9 cellular contexts compared by ENCODE assay signal in genomic region chr3:72255191-72255590, GRCh38.
A peak's percentile ranks its signal among the peaks of the same experiment; 100 is the strongest.
DNase-seq lines count a peak whose midpoint lies in the region; ATAC-seq and TF ChIP-seq lines count a peak whose summit lies in the region.
"Had no signal": no experiment of that assay in that cellular context is flagged by ENCODE, and none has a peak within 500 bp of the region (broad histone marks: within the 10 kb centered on the region; RNA-seq: fewer than 3 reads in every experiment).

No MANE protein-coding gene starts in this region.

- 25 to 55% (median 47%) methylated on average over 2 of the region's 2 CpGs for WGBS in spleen, 5 donors

- H3K4me3 ChIP-seq in spleen: no peak overlapping the region

- no peak for TF ChIP-seq POLR2A in spleen (IDR thresholded peaks at IDR 0.05)

- H3K36me3 ChIP-seq in spleen: no peaks in the 10 kb centered on the region

- H3K9me3 ChIP-seq in spleen: no peaks in the 10 kb centered on the region

- peaks cover 0 to 3% (median 0%) of the 10 kb centered on the region in 7 donors for H3K27me3 ChIP-seq in spleen (replicated peaks in 1 of 7)

- peak overlapping the region in 2 of 8 donors; percentile 23 to 35 for H3K27ac ChIP-seq in spleen

- H3K4me1 ChIP-seq in spleen: peaks cover 9 to 37% (median 31%) of the 10 kb centered on the region in 6 donors

- intact Hi-C loops in posterior cingulate gyrus (cut with DNase I) (no loop called here), spleen (cut with DNase I; ENCODE audit: low total_unique reads) (no loop called here)

- no peak for TF ChIP-seq CTCF in spleen (IDR thresholded peaks at IDR 0.05 in 8 of 11, conservative IDR thresholded peaks at IDR 0.05 in 3 of 11)

- peak; percentile 41 for ATAC-seq in esophagus mucosa

- peak; percentile 90 for DNase-seq in AG08395 (ENCODE audit: low spot score)
- peak; percentile 42 for DNase-seq in LHCN-M2 (ENCODE audit: low read depth)
- peak; percentile 84 for DNase-seq in myocyte (ENCODE audit: low read depth)
- no peak for DNase-seq in NCI-H146 treated with DMSO at 0.1 percent for 48 hours (lab: John Stamatoyannopoulos, UW; ENCODE audit: unreplicated experiment)
- no peak for DNase-seq in posterior cingulate gyrus
- DNase-seq in spleen: no peak
- DNase-seq in NK-92 (lab: John Stamatoyannopoulos, UW; ENCODE audit: unreplicated experiment): no peak
- DNase-seq: Kasumi-1 had no signal

Comparison
In these comparisons a context has a peak if more than half of its experiments do, and no peak if none do; other contexts are left out.
1. DNase-seq: peak in AG08395 (single experiment), LHCN-M2 (single experiment) and myocyte (single experiment); none in NCI-H146 treated with DMSO at 0.1 percent for 48 hours (single experiment), posterior cingulate gyrus (0 of 10), spleen (single experiment) and NK-92 (single experiment).